Comparison of ENCODE assay signal across 19 cellular contexts in genomic region chr22:44243761-44244160, GRCh38.
"Had no signal": no experiment of that assay in that cellular context is flagged by ENCODE, and none has a peak within 500 bp of the region (broad histone marks: within the 10 kb centered on the region; RNA-seq: fewer than 3 reads in every experiment).

No MANE protein-coding gene starts in this region.

- H3K9ac ChIP-seq: KMS-11, SK-N-SH had no signal

- DNase-seq: Kasumi-1, MM.1S, NCI-H1092 treated with DMSO at 0.1 percent for 48 hours, NCI-H1436, NCI-H187, NCI-H2029, NCI-H2081 treated with DMSO at 0.1 percent for 48 hours, NCI-H2171, NCI-H226, NCI-H446, NCI-H510A, NCI-H524 treated with DMSO at 0.1 percent for 48 hours, NCI-H774, RPMI8226, SK-N-SH had no signal

- H3K27ac ChIP-seq: HL-60, KMS-11 had no signal

- H3K4me2 ChIP-seq: KMS-11, SK-N-SH had no signal

- H3K4me1 Mint-ChIP-seq: IgD-negative memory B cell had no signal

- H3K9me3 ChIP-seq: SK-N-SH had no signal

- H3K4me3 Mint-ChIP-seq: IgD-negative memory B cell had no signal

- H3K4me3 ChIP-seq: K562 had no signal

- ATAC-seq: K562 had no signal

- H3K27ac Mint-ChIP-seq: IgD-negative memory B cell had no signal

- H3K9me3 Mint-ChIP-seq: IgD-negative memory B cell had no signal
